In the genomic region with DNA sequence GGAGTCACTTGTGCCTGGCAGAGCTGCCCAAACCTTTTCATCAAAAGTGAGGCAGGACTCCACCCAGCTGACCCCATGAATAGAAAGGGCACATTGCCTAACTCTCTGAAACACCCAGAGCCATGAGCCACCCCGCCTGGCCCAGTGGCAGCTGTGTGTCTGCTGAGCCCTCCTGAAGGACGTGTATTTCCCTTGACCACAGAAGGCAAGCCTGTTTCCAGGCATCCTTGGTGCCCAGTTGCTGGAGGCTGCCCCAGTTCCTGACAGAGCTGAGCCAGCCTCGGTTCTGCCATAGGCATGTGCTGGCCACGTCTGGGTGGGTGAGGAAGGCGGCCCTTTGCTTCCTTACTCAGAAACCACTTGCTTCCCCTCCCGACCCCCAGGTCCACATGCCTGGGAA, we compare ENCODE assay signal across 31 cellular contexts.
"Had no signal": no experiment of that assay in that cellular context is flagged by ENCODE, and none has a peak within 500 bp of the region (broad histone marks: within the 10 kb centered on the region; RNA-seq: fewer than 3 reads in every experiment).

No MANE protein-coding gene starts in this region.

- H3K4me3 ChIP-seq: ascending aorta, breast epithelium, cardiac muscle cell, colonic mucosa, esophagus squamous epithelium, gastroesophageal sphincter, heart right ventricle had no signal

- H3K27ac Mint-ChIP-seq: activated CD4-positive, alpha-beta memory T cell treated with anti-CD3 and anti-CD28 coated beads for 36 hours; activated CD4-positive, alpha-beta T cell treated with anti-CD3 and anti-CD28 coated beads for 36 hours; activated CD4-positive, alpha-beta T cell treated with anti-CD3 and anti-CD28 coated beads, Interleukin-2, amount 10 ng/mL, durations not matched to agents 24 days and 14 days; activated CD8-positive, alpha-beta T cell treated with anti-CD3 and anti-CD28 coated beads, Interleukin-2, amount 10 ng/mL, durations not matched to agents 7 days and 5 days; activated naive CD4-positive, alpha-beta T cell treated with anti-CD3 and anti-CD28 coated beads, Interleukin-2, amount 10 ng/mL, durations not matched to agents 7 days and 5 days; activated naive CD4-positive, alpha-beta T cell treated with anti-CD3 and anti-CD28 coated beads, Interleukin-2, amount 50 U/mL, for 72 hours; activated naive CD8-positive, alpha-beta T cell treated with anti-CD3 and anti-CD28 coated beads, Interleukin-2, amount 10 ng/mL, durations not matched to agents 7 days and 5 days; activated T-cell treated with anti-CD3 and anti-CD28 coated beads, Interleukin-2, amount 50 U/mL, for 24 hours; activated T-cell treated with anti-CD3 and anti-CD28 coated beads, Interleukin-2, amount 50 U/mL, for 72 hours; brain had no signal

- ATAC-seq: activated CD4-positive, alpha-beta T cell treated with anti-CD3 and anti-CD28 coated beads for 36 hours; activated CD8-positive, alpha-beta T cell treated with anti-CD3 and anti-CD28 coated beads, Interleukin-2, amount 10 ng/mL, durations not matched to agents 7 days and 5 days; activated naive CD4-positive, alpha-beta T cell treated with anti-CD3 and anti-CD28 coated beads, Interleukin-2, amount 50 U/mL, for 72 hours; activated T-cell treated with anti-CD3 and anti-CD28 coated beads, Interleukin-2, amount 50 U/mL, for 72 hours; gastroesophageal sphincter; heart right ventricle had no signal

- H3K36me3 ChIP-seq: ascending aorta, breast epithelium, cardiac muscle cell, colonic mucosa, esophagus squamous epithelium, gastroesophageal sphincter, heart right ventricle had no signal

- H3K4me3 Mint-ChIP-seq: activated CD4-positive, alpha-beta memory T cell treated with anti-CD3 and anti-CD28 coated beads for 36 hours; activated CD4-positive, alpha-beta T cell treated with anti-CD3 and anti-CD28 coated beads for 36 hours; activated CD4-positive, alpha-beta T cell treated with anti-CD3 and anti-CD28 coated beads, Interleukin-2, amount 10 ng/mL, durations not matched to agents 24 days and 14 days; activated CD8-positive, alpha-beta T cell treated with anti-CD3 and anti-CD28 coated beads, Interleukin-2, amount 10 ng/mL, durations not matched to agents 7 days and 5 days; activated naive CD4-positive, alpha-beta T cell treated with anti-CD3 and anti-CD28 coated beads, Interleukin-2, amount 10 ng/mL, durations not matched to agents 7 days and 5 days; activated naive CD8-positive, alpha-beta T cell treated with anti-CD3 and anti-CD28 coated beads, Interleukin-2, amount 10 ng/mL, durations not matched to agents 7 days and 5 days; activated T-cell treated with anti-CD3 and anti-CD28 coated beads, Interleukin-2, amount 50 U/mL, for 24 hours; activated T-cell treated with anti-CD3 and anti-CD28 coated beads, Interleukin-2, amount 50 U/mL, for 72 hours; brain had no signal

- FAIRE-seq: endometrium, endothelial cell of umbilical vein had no signal

- DNase-seq: activated CD4-positive, alpha-beta memory T cell treated with anti-CD3 and anti-CD28 coated beads for 36 hours; activated CD4-positive, alpha-beta T cell treated with anti-CD3 and anti-CD28 coated beads for 36 hours; activated CD4-positive, alpha-beta T cell treated with anti-CD3 and anti-CD28 coated beads, Interleukin-2, amount 10 ng/mL, durations not matched to agents 24 days and 14 days; activated CD4-positive, CD25-positive, alpha-beta regulatory T cell; activated CD4-positive, CD25-positive, alpha-beta regulatory T cell treated with anti-CD3 and anti-CD28 coated beads, Interleukin-2, amount 50 U/mL, for 72 hours; activated CD8-positive, alpha-beta memory T cell treated with anti-CD3 and anti-CD28 coated beads, Interleukin-2, amount 50 U/mL, for 48 hours; activated CD8-positive, alpha-beta T cell treated with anti-CD3 and anti-CD28 coated beads, Interleukin-2, amount 10 ng/mL, durations not matched to agents 7 days and 5 days; activated gamma-delta T cell; activated naive CD4-positive, alpha-beta T cell; activated naive CD4-positive, alpha-beta T cell treated with anti-CD3 and anti-CD28 coated beads, Interleukin-2, amount 10 ng/mL, durations not matched to agents 7 days and 5 days; activated naive CD8-positive, alpha-beta T cell treated with anti-CD3 and anti-CD28 coated beads, Interleukin-2, amount 10 ng/mL, durations not matched to agents 7 days and 5 days; activated T-cell treated with anti-CD3 and anti-CD28 coated beads for 4 hours; activated T-cell treated with anti-CD3 and anti-CD28 coated beads, Interleukin-2, amount 50 U/mL, for 24 hours; activated T-cell treated with anti-CD3 and anti-CD28 coated beads, Interleukin-2, amount 50 U/mL, for 72 hours; central memory CD4-positive, alpha-beta T cell; cerebellar nuclear complex; colonic mucosa; effector CD8-positive, alpha-beta T cell; esophagus squamous epithelium; foreskin melanocyte; heart right ventricle; T-helper 2 cell had no signal

- H3K9me3 ChIP-seq: ascending aorta, breast epithelium, colonic mucosa, esophagus squamous epithelium, gastroesophageal sphincter, heart right ventricle had no signal

- H3K27me3 ChIP-seq: ascending aorta, breast epithelium, colonic mucosa had no signal

- H3K27ac ChIP-seq: breast epithelium, cardiac muscle cell, colonic mucosa, epithelial cell of prostate, esophagus squamous epithelium, gastroesophageal sphincter, heart right ventricle had no signal

- H3K36me3 Mint-ChIP-seq: activated CD4-positive, alpha-beta memory T cell treated with anti-CD3 and anti-CD28 coated beads for 36 hours; activated naive CD4-positive, alpha-beta T cell treated with anti-CD3 and anti-CD28 coated beads, Interleukin-2, amount 10 ng/mL, durations not matched to agents 7 days and 5 days; activated naive CD4-positive, alpha-beta T cell treated with anti-CD3 and anti-CD28 coated beads, Interleukin-2, amount 50 U/mL, for 72 hours; activated naive CD8-positive, alpha-beta T cell treated with anti-CD3 and anti-CD28 coated beads, Interleukin-2, amount 10 ng/mL, durations not matched to agents 7 days and 5 days; brain had no signal

- H3K27me3 Mint-ChIP-seq: activated CD4-positive, alpha-beta memory T cell treated with anti-CD3 and anti-CD28 coated beads for 36 hours; activated CD4-positive, alpha-beta T cell treated with anti-CD3 and anti-CD28 coated beads, Interleukin-2, amount 10 ng/mL, durations not matched to agents 24 days and 14 days; activated naive CD8-positive, alpha-beta T cell treated with anti-CD3 and anti-CD28 coated beads, Interleukin-2, amount 10 ng/mL, durations not matched to agents 7 days and 5 days had no signal

- H3K4me1 Mint-ChIP-seq: activated CD4-positive, alpha-beta T cell treated with anti-CD3 and anti-CD28 coated beads for 36 hours; activated CD4-positive, alpha-beta T cell treated with anti-CD3 and anti-CD28 coated beads, Interleukin-2, amount 10 ng/mL, durations not matched to agents 24 days and 14 days; activated naive CD4-positive, alpha-beta T cell treated with anti-CD3 and anti-CD28 coated beads, Interleukin-2, amount 10 ng/mL, durations not matched to agents 7 days and 5 days; activated naive CD8-positive, alpha-beta T cell treated with anti-CD3 and anti-CD28 coated beads, Interleukin-2, amount 10 ng/mL, durations not matched to agents 7 days and 5 days had no signal

- H3K4me1 ChIP-seq: breast epithelium, colonic mucosa had no signal
